In genomic region chr15:43270113-43270665, GRCh38 we compare ENCODE assay signal across 1 cellular context.
TF ChIP-seq lines count a peak whose summit lies in the region.

No MANE protein-coding gene starts in this region.

TF ChIP-seq in WTC11, 78 proteins besides CTCF, POLR2A, EP300 and RAD21:
- TF ChIP-seq, protein P1, sequence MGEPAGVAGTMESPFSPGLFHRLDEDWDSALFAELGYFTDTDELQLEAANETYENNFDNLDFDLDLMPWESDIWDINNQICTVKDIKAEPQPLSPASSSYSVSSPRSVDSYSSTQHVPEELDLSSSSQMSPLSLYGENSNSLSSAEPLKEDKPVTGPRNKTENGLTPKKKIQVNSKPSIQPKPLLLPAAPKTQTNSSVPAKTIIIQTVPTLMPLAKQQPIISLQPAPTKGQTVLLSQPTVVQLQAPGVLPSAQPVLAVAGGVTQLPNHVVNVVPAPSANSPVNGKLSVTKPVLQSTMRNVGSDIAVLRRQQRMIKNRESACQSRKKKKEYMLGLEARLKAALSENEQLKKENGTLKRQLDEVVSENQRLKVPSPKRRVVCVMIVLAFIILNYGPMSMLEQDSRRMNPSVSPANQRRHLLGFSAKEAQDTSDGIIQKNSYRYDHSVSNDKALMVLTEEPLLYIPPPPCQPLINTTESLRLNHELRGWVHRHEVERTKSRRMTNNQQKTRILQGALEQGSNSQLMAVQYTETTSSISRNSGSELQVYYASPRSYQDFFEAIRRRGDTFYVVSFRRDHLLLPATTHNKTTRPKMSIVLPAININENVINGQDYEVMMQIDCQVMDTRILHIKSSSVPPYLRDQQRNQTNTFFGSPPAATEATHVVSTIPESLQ (CRISPR knock-in tag; IDR thresholded peaks at IDR 0.05) = no peak
- no peak for TF ChIP-seq ATF1 (CRISPR knock-in tag; IDR thresholded peaks at IDR 0.05)
- TF ChIP-seq, protein P2, sequence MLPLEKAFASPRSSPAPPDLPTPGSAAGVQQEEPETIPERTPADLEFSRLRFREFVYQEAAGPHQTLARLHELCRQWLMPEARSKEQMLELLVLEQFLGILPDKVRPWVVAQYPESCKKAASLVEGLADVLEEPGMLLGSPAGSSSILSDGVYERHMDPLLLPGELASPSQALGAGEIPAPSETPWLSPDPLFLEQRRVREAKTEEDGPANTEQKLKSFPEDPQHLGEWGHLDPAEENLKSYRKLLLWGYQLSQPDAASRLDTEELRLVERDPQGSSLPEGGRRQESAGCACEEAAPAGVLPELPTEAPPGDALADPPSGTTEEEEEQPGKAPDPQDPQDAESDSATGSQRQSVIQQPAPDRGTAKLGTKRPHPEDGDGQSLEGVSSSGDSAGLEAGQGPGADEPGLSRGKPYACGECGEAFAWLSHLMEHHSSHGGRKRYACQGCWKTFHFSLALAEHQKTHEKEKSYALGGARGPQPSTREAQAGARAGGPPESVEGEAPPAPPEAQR (CRISPR knock-in tag; IDR thresholded peaks at IDR 0.05) = no peak
- TF ChIP-seq, protein P3, sequence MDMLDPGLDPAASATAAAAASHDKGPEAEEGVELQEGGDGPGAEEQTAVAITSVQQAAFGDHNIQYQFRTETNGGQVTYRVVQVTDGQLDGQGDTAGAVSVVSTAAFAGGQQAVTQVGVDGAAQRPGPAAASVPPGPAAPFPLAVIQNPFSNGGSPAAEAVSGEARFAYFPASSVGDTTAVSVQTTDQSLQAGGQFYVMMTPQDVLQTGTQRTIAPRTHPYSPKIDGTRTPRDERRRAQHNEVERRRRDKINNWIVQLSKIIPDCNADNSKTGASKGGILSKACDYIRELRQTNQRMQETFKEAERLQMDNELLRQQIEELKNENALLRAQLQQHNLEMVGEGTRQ (CRISPR knock-in tag; IDR thresholded peaks at IDR 0.05) = no peak
- TF ChIP-seq NR3C1 (CRISPR knock-in tag; conservative IDR thresholded peaks at IDR 0.05; ENCODE audit: low read depth) = no peak
- no peak for TF ChIP-seq GRHL2 (CRISPR knock-in tag; IDR thresholded peaks at IDR 0.05; ENCODE audit: insufficient replicate concordance, severe bottlenecking)
- TF ChIP-seq MLX (CRISPR knock-in tag; IDR thresholded peaks at IDR 0.05) = no peak
- no peak for TF ChIP-seq NFATC4 (CRISPR knock-in tag; IDR thresholded peaks at IDR 0.05)
- no peak for TF ChIP-seq ETV6 (CRISPR knock-in tag; IDR thresholded peaks at IDR 0.05)
- no peak for TF ChIP-seq NFYB (CRISPR knock-in tag; conservative IDR thresholded peaks at IDR 0.05; ENCODE audit: low read depth)
- TF ChIP-seq ZNF281 (CRISPR knock-in tag; IDR thresholded peaks at IDR 0.05) = no peak
- TF ChIP-seq EMX1 (CRISPR knock-in tag; IDR thresholded peaks at IDR 0.05) = no peak
- TF ChIP-seq MAX (CRISPR knock-in tag; IDR thresholded peaks at IDR 0.05) = no peak
- no peak for TF ChIP-seq JUN (CRISPR knock-in tag; IDR thresholded peaks at IDR 0.05)
- TF ChIP-seq ERG (CRISPR knock-in tag; IDR thresholded peaks at IDR 0.05) = no peak
